1 cellular context compared by ENCODE assay signal in the genomic region with DNA sequence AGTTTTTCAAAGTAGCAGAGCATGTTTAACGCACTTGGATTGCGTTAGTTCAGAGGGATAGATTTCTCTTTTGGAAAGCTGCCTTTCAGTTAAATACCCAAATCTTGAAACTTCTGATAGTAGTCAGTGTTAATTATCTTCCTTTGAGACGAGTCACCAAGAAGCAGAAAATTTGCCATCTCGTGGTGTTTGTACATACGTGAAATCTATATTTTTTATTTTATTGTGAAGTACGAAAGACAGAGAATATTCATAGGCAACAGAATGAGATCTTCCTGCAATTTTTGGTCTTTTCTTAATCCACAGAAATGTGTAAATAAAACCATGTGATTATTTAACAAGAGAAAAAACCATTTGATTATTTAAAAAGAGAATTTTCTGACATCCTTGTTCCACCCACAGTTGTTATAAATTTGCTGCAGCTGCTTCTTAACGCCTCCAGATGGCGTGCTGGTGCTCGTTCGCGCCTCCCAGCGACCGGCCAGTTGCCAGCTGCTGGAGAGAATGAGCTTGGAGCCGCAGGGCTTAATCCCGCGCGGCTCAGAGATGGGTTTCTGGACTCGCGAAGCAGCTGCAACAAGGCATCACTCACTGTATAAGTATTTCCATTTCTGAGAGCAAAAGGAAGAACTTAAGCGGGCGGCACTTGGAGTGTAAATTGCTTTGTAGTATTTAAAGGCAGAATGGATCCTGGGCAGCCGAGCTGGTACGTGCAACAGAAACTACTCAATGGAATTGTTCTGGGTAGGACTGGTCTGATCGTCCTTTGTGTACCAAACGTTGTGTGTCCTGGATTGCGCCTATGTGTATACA.
A peak's percentile ranks its signal among the peaks of the same experiment; 100 is the strongest.
TF ChIP-seq lines count a peak whose summit lies in the region.

No MANE protein-coding gene starts in this region.

TF ChIP-seq in A549, 52 proteins besides CTCF, POLR2A, EP300 and RAD21 (continued from another document):
- TF ChIP-seq, protein P1, sequence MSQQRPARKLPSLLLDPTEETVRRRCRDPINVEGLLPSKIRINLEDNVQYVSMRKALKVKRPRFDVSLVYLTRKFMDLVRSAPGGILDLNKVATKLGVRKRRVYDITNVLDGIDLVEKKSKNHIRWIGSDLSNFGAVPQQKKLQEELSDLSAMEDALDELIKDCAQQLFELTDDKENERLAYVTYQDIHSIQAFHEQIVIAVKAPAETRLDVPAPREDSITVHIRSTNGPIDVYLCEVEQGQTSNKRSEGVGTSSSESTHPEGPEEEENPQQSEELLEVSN (IDR thresholded peaks at IDR 0.05; ENCODE audit: borderline replicate concordance, low read depth) = peak; percentile 62; the same call in 1 of the 2 replicates
- TF ChIP-seq MYC (IDR thresholded peaks at IDR 0.05; ENCODE audit: borderline replicate concordance, low read length) (no peak), POLR2AphosphoS2 (conservative IDR thresholded peaks at IDR 0.05; ENCODE audit: low read length) (no peak), CBX8 (IDR thresholded peaks at IDR 0.05) (no peak), EHF (CRISPR knock-in tag; IDR thresholded peaks at IDR 0.05) (no peak), GATA3 (IDR thresholded peaks at IDR 0.05; ENCODE audit: borderline replicate concordance) (no peak)
